ENCODE assay signal across 12 cellular contexts in the genomic region with DNA sequence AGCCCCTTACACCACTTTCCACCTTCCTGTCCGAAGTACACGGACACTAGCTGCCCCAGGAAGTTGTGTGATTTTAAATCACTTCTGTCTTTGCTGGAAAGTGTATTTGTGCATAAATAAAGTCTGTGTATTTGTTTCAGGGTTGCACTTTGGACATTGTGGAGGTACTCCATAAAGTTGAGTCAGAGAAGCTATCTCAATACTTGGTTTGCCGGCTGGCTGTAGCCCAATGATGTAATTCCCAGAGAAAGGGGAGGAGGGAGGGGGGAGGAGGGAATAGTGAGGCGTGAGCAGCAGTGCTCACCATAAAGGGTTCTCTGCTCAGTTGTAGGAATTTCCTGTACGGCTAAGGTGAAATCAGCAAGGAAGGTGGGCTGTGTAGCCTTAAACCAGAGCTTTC. TPM values are rescaled to one million over a fixed set of nuclear protein-coding genes. Genes with fewer than 3 reads are reported as not detected.
DNase-seq lines count a peak whose midpoint lies in the region; ATAC-seq and TF ChIP-seq lines count a peak whose summit lies in the region.
"Had no signal": no experiment of that assay in that cellular context is flagged by ENCODE, and none has a peak within 500 bp of the region (broad histone marks: within the 10 kb centered on the region; RNA-seq: fewer than 3 reads in every experiment).

No MANE protein-coding gene starts in this region.

- TF ChIP-seq CTCF in PC-9 (conservative IDR thresholded peaks at IDR 0.05) (no peak), mesothelial cell of epicardium (IDR thresholded peaks at IDR 0.05; ENCODE audit: unreplicated experiment) (no peak)

- H3K27ac ChIP-seq in PC-9 (peak overlapping the region; percentile 96), esophagus (ENCODE audit: low read depth in 2 of 2, low read length in 1 of 2) (peak overlapping the region; percentile 73 to 82)
- H3K27ac ChIP-seq: BLaER1, parathyroid adenoma had no signal

- H3F3A ChIP-seq in PC-9 (ENCODE audit: insufficient read depth, low read depth): peaks cover 36% of the 10 kb centered on the region

- intact Hi-C loops in PC-9 (cut with micrococcal nuclease; ENCODE audit: unreplicated experiment): loop anchor here (1.0 to 10.0 kb wide), 4 partner anchors 157 to 1323 kb away; a partner anchor contains a TSS

- H3K9me3 Mint-ChIP-seq in mesothelial cell of epicardium: peaks cover 6% of the 10 kb centered on the region

- no TSS peak for BruUV-seq in PC-9 (replicated peaks; lab: Mats Ljungman, UMichigan)

- H4K20me1 ChIP-seq in PC-9 (ENCODE audit: insufficient read depth): no peaks in the 10 kb centered on the region

- H3K27me3 Mint-ChIP-seq in mesothelial cell of epicardium (ENCODE audit: low read depth): no peaks in the 10 kb centered on the region

- peak overlapping the region; percentile 93 for H3K27ac Mint-ChIP-seq in mesothelial cell of epicardium

- no peak overlapping the region for H2AFZ ChIP-seq in PC-9
- H2AFZ ChIP-seq: parathyroid adenoma had no signal

- H3K79me2 ChIP-seq in PC-9 (ENCODE audit: low read depth): 0 out of 2 replicates have a peak, but pooled peaks cover 4% of the 10 kb centered on the region
- H3K79me2 ChIP-seq: parathyroid adenoma had no signal

- H3K36me3 ChIP-seq in PC-9 (ENCODE audit: low read depth) (peaks cover 15% of the 10 kb centered on the region), esophagus (ENCODE audit: control insufficient read depth in 2 of 2, insufficient read depth in 2 of 2, low read length in 1 of 2) (peaks cover 0 to 5% of the 10 kb centered on the region in 2 donors)

- H3K4me3 ChIP-seq in PC-9 (no peak overlapping the region), esophagus (ENCODE audit: low read depth in 1 of 2, low read length in 2 of 2) (no peak overlapping the region)
- H3K4me3 ChIP-seq: BLaER1 had no signal

- H3K9me3 ChIP-seq in PC-9 (ENCODE audit: insufficient read depth, low read depth): no peaks in the 10 kb centered on the region
- H3K9me3 ChIP-seq in esophagus (ENCODE audit: control insufficient read depth in 2 of 2, insufficient read depth in 1 of 2, low read depth in 1 of 2, low read length in 1 of 2): no peaks in the 10 kb centered on the region
- H3K9me3 ChIP-seq: BLaER1 had no signal

- H3K9me2 ChIP-seq in PC-9 (ENCODE audit: insufficient read depth): no peaks in the 10 kb centered on the region

- peaks cover 17% of the 10 kb centered on the region for H3K4me1 Mint-ChIP-seq in mesothelial cell of epicardium

- ATAC-seq in HG03039 (IDR thresholded peaks at IDR 0.05; ENCODE audit: unreplicated experiment): no peak

- H3K36me3 Mint-ChIP-seq in mesothelial cell of epicardium: peaks cover 9% of the 10 kb centered on the region

- H3K27me3 ChIP-seq in PC-9 (ENCODE audit: insufficient read depth, low read depth) (no peaks in the 10 kb centered on the region), esophagus (ENCODE audit: control insufficient read depth in 1 of 2, insufficient read depth in 2 of 2, low read length in 2 of 2) (no peaks in the 10 kb centered on the region)

- H3K4me1 ChIP-seq in PC-9 (replicated peaks; ENCODE audit: insufficient read depth): peaks cover 84% of the 10 kb centered on the region
- peaks cover 3 to 10% of the 10 kb centered on the region in 2 donors for H3K4me1 ChIP-seq in esophagus (ENCODE audit: control insufficient read depth in 2 of 2, insufficient read depth in 2 of 2, low read length in 1 of 2)
- H3K4me1 ChIP-seq: BLaER1, parathyroid adenoma had no signal

- H3K4me3 Mint-ChIP-seq in mesothelial cell of epicardium: no peak overlapping the region

- peak overlapping the region; percentile 72 for H3K4me2 ChIP-seq in PC-9
- H3K4me2 ChIP-seq: BLaER1 had no signal

- POLR2A ChIA-PET in PC-9 (lab: Charles Lee; ENCODE audit: unreplicated experiment): interaction anchor here (0.7 kb wide), 3 partner anchors 9 to 1226 kb away, joined by 6 to 7 read pairs (median 6); no protein-coding TSS in a partner anchor

- CTCF ChIA-PET in PC-9 (lab: Charles Lee): interaction anchor here (0.6 kb wide), 1 partner anchor 829 kb away, joined by 3 read pairs; no protein-coding TSS in a partner anchor

- 47 to 63% methylated on average over 5 of the region's 5 CpGs for WGBS in esophagus, 2 donors

- DNase-seq in AG08395 (ENCODE audit: low spot score) (peak; percentile 61), PC-9 (peak; percentile 32 to 65), mesothelial cell of epicardium (ENCODE audit: low spot score in 2 of 2, unreplicated experiment in 2 of 2) (no peak), C1 segment of cervical spinal cord (lab: John Stamatoyannopoulos, UW) (no peak), NCI-H1092 treated with DMSO at 0.1 percent for 48 hours (lab: John Stamatoyannopoulos, UW) (no peak), T1000 (lab: John Stamatoyannopoulos, UW) (no peak)
- DNase-seq: NCI-H526, T-helper 2 cell had no signal

RNA-seq across cellular contexts. Expression of a gene that starts 7.5 kb away (rescaled TPM):
- total RNA-seq in PC-9 (2021) (48.0 and 57.7 TPM in 2 replicates), mesothelial cell of epicardium (13.5 to 17.2 TPM (median 15.7 TPM) in 3 replicates)
- 10 to 100 TPM in 1 of 2 donors, 1 to 10 TPM in 1; 6.6 to 14.3 TPM for polyA plus RNA-seq in esophagus

RNA-seq across cellular contexts. Expression of a gene that starts 13.6 kb away (rescaled TPM):
- total RNA-seq in PC-9 (2021) (0.63 and 0.74 TPM in 2 replicates), mesothelial cell of epicardium (0.83 to 1.1 TPM (median 1.1 TPM) in 3 replicates)
- under 1 TPM; 0.11 to 0.26 TPM for polyA plus RNA-seq in esophagus

RNA-seq across cellular contexts. Expression of a gene that starts 23.1 kb away (rescaled TPM):
- total RNA-seq in PC-9 (2021): not detected in 2 replicates
- polyA plus RNA-seq in esophagus: not detected
- total RNA-seq in mesothelial cell of epicardium: not detected in 3 replicates

Comparison
In these comparisons a context has a peak if more than half of its experiments do, and no peak if none do; other contexts are left out.
1. DNase-seq: peak in AG08395 (single experiment) and PC-9 (2 of 2); none in mesothelial cell of epicardium (0 of 2), C1 segment of cervical spinal cord (0 of 14), NCI-H1092 treated with DMSO at 0.1 percent for 48 hours (single experiment) and T1000 (single experiment).